8 cellular contexts compared by ENCODE assay signal in genomic region chr10:27153855-27154198, GRCh38. TPM values are rescaled to one million over a fixed set of nuclear protein-coding genes. Genes with fewer than 3 reads are reported as not detected.
DNase-seq lines count a peak whose midpoint lies in the region; ATAC-seq and TF ChIP-seq lines count a peak whose summit lies in the region.

No MANE protein-coding gene starts in this region.

- TF ChIP-seq POLR2A in esophagus squamous epithelium (IDR thresholded peaks at IDR 0.05) = no peak

- ATAC-seq in HG02973 (IDR thresholded peaks at IDR 0.05; ENCODE audit: unreplicated experiment) = peak; percentile 8

- H4K20me1 ChIP-seq in SU-DHL-6 (ENCODE audit: low read depth, low read length) (peaks cover 46% of the 10 kb centered on the region), neural cell (ENCODE audit: insufficient read depth) (no peaks in the 10 kb centered on the region)

- peaks cover 11% of the 10 kb centered on the region for H3F3A ChIP-seq in SU-DHL-6 (ENCODE audit: insufficient read depth)
- peaks cover 9% of the 10 kb centered on the region for H3F3A ChIP-seq in neural cell (ENCODE audit: insufficient read depth, low read length, poor library complexity, severe bottlenecking)

- TF ChIP-seq CTCF in SU-DHL-6 (IDR thresholded peaks at IDR 0.05; ENCODE audit: insufficient read depth, low read length, poor library complexity, severe bottlenecking) (no peak), esophagus squamous epithelium (IDR thresholded peaks at IDR 0.05) (no peak), neural cell (IDR thresholded peaks at IDR 0.05; ENCODE audit: poor library complexity, severe bottlenecking) (no peak), GM10248 (IDR thresholded peaks at IDR 0.05; ENCODE audit: control extremely low read depth, extremely low read depth, low read depth, missing control alignments) (no peak)

- CTCF ChIA-PET in GM10248 (lab: Yijun Ruan, JAX) = interaction anchor here (0.8 to 3.0 kb wide), 15 partner anchors 9 to 428 kb away, joined by 3 to 21 read pairs (median 3); no protein-coding TSS in a partner anchor

- peaks cover 11 to 62% (median 13%) of the 10 kb centered on the region in 3 donors for H3K4me1 ChIP-seq in esophagus squamous epithelium

- TF ChIP-seq RAD21 in neural cell (conservative IDR thresholded peaks at IDR 0.05) = no peak

- 0% methylated on average over 12 to 15 of the region's 19 CpGs for WGBS in esophagus squamous epithelium, 2 donors

- H3K4me2 ChIP-seq in SU-DHL-6 (ENCODE audit: low read depth, low read length, poor library complexity, severe bottlenecking) (peak overlapping the region; percentile 92), neural cell (ENCODE audit: low read length) (no peak overlapping the region)

- H3K27me3 ChIP-seq in SU-DHL-6 (ENCODE audit: low read length) (no peaks in the 10 kb centered on the region), esophagus squamous epithelium (no peaks in the 10 kb centered on the region), neural cell (ENCODE audit: insufficient read depth, low read depth, low read length) (no peaks in the 10 kb centered on the region)

- TF ChIP-seq EP300 in neural cell (conservative IDR thresholded peaks at IDR 0.05; ENCODE audit: poor library complexity, severe bottlenecking) = no peak

- no peaks in the 10 kb centered on the region for H3K9me2 ChIP-seq in SU-DHL-6 (replicated peaks; ENCODE audit: insufficient read depth, low read length)
- H3K9me2 ChIP-seq in neural cell (ENCODE audit: insufficient read depth, low read length) = no peaks in the 10 kb centered on the region

- H3K79me2 ChIP-seq in SU-DHL-6 (ENCODE audit: insufficient read depth, low read length) (peaks cover 90% of the 10 kb centered on the region), neural cell (replicated peaks; ENCODE audit: insufficient read depth, low read length) (peaks cover 64% of the 10 kb centered on the region)

- peak overlapping the region; percentile 84 for H3K4me3 ChIP-seq in SU-DHL-6 (ENCODE audit: insufficient read depth, low read length, poor library complexity, severe bottlenecking)
- peak overlapping the region; percentile 74 to 97 (median 84) for H3K4me3 ChIP-seq in esophagus squamous epithelium
- H3K4me3 ChIP-seq in neural cell (ENCODE audit: low read length) = peak overlapping the region; percentile 98

- DNase-seq in stimulated activated CD4-positive, alpha-beta T cell treated with anti-CD3 and anti-CD28 coated beads, TNF-alpha, amount 100 ng/mL, for 4 hours (ENCODE audit: low read depth in 3 of 3) = peak in 2 of 3 experiments; percentile 1 to 3
- no peak for DNase-seq in stimulated activated CD4-positive, alpha-beta T cell treated with anti-CD3 and anti-CD28 coated beads, Interleukin-4, amount 100 ng/mL, for 24 hours
- DNase-seq in esophagus squamous epithelium (lab: John Stamatoyannopoulos, UW) (no peak), GM10248 (ENCODE audit: extremely low spot score) (no peak), NCI-H2081 treated with DMSO at 0.1 percent for 48 hours (lab: John Stamatoyannopoulos, UW) (no peak)

- no peaks in the 10 kb centered on the region for H3K9me3 ChIP-seq in SU-DHL-6 (ENCODE audit: insufficient read depth, low read length)
- no peaks in the 10 kb centered on the region for H3K9me3 ChIP-seq in esophagus squamous epithelium
- no peaks in the 10 kb centered on the region for H3K9me3 ChIP-seq in neural cell (ENCODE audit: low read length)

- H3K36me3 ChIP-seq in SU-DHL-6 (ENCODE audit: low read length) (peaks cover 13% of the 10 kb centered on the region), esophagus squamous epithelium (peaks cover 0 to 14% (median 0%) of the 10 kb centered on the region in 3 donors), neural cell (ENCODE audit: insufficient read depth, low read length) (peaks cover under 1% of the 10 kb centered on the region)

- intact Hi-C loops in esophagus squamous epithelium (cut with DNase I) = no loop called here

- H2AFZ ChIP-seq in SU-DHL-6 (ENCODE audit: low read depth, low read length, severe bottlenecking) = peak overlapping the region; percentile 75
- peak overlapping the region; percentile 98 for H2AFZ ChIP-seq in neural cell (ENCODE audit: low read depth, low read length)

- POLR2A ChIA-PET in GM10248 (lab: Yijun Ruan, JAX) = interaction anchor here (1.0 to 1.3 kb wide), 4 partner anchors 10 to 55 kb away, joined by 3 to 6 read pairs (median 4); partner anchors contain the start of gene ANKRD26

- peak overlapping the region; percentile 96 for H3K9ac ChIP-seq in SU-DHL-6 (ENCODE audit: low read length)
- H3K9ac ChIP-seq in neural cell (ENCODE audit: low read length) = peak overlapping the region; percentile 97

- H3K27ac ChIP-seq in SU-DHL-6 (ENCODE audit: low read depth, low read length) = peak overlapping the region; percentile 94
- peak overlapping the region; percentile 97 to 100 (median 100) for H3K27ac ChIP-seq in esophagus squamous epithelium
- H3K27ac ChIP-seq in neural cell (ENCODE audit: low read length) = peak overlapping the region; percentile 99

TF ChIP-seq in neural cell, 6 proteins besides CTCF, POLR2A, EP300 and RAD21:
- TF ChIP-seq REST (IDR thresholded peaks at IDR 0.05; ENCODE audit: borderline replicate concordance) (no peak), TAF1 (IDR thresholded peaks at IDR 0.05; ENCODE audit: low read depth) (peak; percentile 69)

RNA-seq across cellular contexts. Expression of gene YME1L1, which starts 0.4 kb away (rescaled TPM):
- 10 to 100 TPM; 45.1 to 78.5 (median 67.3) TPM for total RNA-seq in esophagus squamous epithelium
- 89.2 and 101 TPM in 2 replicates for polyA plus RNA-seq in neural cell
- 135 and 146 TPM in 2 replicates for polyA minus RNA-seq in neural cell

RNA-seq across cellular contexts. Expression of gene MASTL, which starts 1.3 kb away (rescaled TPM):
- 10 to 100 TPM in 1 of 4 donors, 1 to 10 TPM in 3; 3.8 to 13.8 (median 7.5) TPM for total RNA-seq in esophagus squamous epithelium
- polyA plus RNA-seq in neural cell = 7.1 and 7.6 TPM in 2 replicates
- 12.8 and 13.1 TPM in 2 replicates for polyA minus RNA-seq in neural cell

RNA-seq across cellular contexts. Expression of gene ANKRD26, which starts 53.5 kb away (rescaled TPM):
- 1 to 10 TPM; 2.5 to 6.9 (median 5.0) TPM for total RNA-seq in esophagus squamous epithelium
- polyA plus RNA-seq in neural cell = 14.7 and 14.9 TPM in 2 replicates
- polyA minus RNA-seq in neural cell = 38.8 and 39.2 TPM in 2 replicates

Comparison
In these comparisons a context has a peak if more than half of its experiments do, and no peak if none do; other contexts are left out.
1. DNase-seq: peak in stimulated activated CD4-positive, alpha-beta T cell treated with anti-CD3 and anti-CD28 coated beads, TNF-alpha, amount 100 ng/mL, for 4 hours (2 of 3); none in stimulated activated CD4-positive, alpha-beta T cell treated with anti-CD3 and anti-CD28 coated beads, Interleukin-4, amount 100 ng/mL, for 24 hours (single experiment), esophagus squamous epithelium (single experiment), GM10248 (single experiment) and NCI-H2081 treated with DMSO at 0.1 percent for 48 hours (single experiment).
2. Peak in every context shown above with its lines, with median percentiles within 50 percentile points of each other: H3K27ac ChIP-seq and H3K4me3 ChIP-seq.